10 cellular contexts compared by ENCODE assay signal in the genomic region with DNA sequence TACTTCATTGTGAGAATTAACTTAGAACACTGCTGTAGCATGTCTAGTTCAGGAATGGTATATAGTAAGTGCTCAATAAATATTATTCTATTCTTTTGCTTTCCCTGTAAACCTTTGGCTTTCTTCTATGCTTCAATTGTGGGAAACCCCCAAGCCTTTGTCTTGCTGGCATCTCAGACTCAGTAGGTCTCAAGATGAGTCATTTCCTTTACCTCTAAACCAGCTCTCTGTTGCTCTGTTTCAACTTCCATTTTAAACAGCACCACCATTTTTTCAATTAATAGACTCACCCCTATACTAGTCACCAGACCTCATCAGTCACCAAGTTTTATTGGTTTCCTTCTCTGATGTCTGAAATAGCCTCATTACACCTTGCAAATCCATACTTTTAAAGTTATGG. TPM values are rescaled to one million over a fixed set of nuclear protein-coding genes. Genes with fewer than 3 reads are reported as not detected.
DNase-seq lines count a peak whose midpoint lies in the region; ATAC-seq, FAIRE-seq and TF ChIP-seq lines count a peak whose summit lies in the region.
"Had no signal": no experiment of that assay in that cellular context is flagged by ENCODE, and none has a peak within 500 bp of the region (broad histone marks: within the 10 kb centered on the region; RNA-seq: fewer than 3 reads in every experiment).

No MANE protein-coding gene starts in this region.

- DNase-seq in bronchial epithelial cell (ENCODE audit: low read depth) (peak; percentile 77), NCI-H2107 treated with DMSO at 0.1 percent for 48 hours (lab: John Stamatoyannopoulos, UW; ENCODE audit: unreplicated experiment) (no peak), NCI-H526 treated with DMSO at 0.1 percent for 48 hours (lab: John Stamatoyannopoulos, UW) (no peak), NAMALWA (ENCODE audit: low spot score) (no peak), NCI-H2029 treated with DMSO at 0.1 percent for 48 hours (lab: John Stamatoyannopoulos, UW) (no peak)
- DNase-seq: NCI-H1930 had no signal

- no peak overlapping the region for H3K4me3 ChIP-seq in bronchial epithelial cell (ENCODE audit: low read depth, low read length)

- no peaks in the 10 kb centered on the region for H3K27me3 ChIP-seq in bronchial epithelial cell (ENCODE audit: control insufficient read depth, insufficient read depth, low read length)

- peak; percentile 99 for ATAC-seq in GM18508 (IDR thresholded peaks at IDR 0.05; ENCODE audit: insufficient read depth, unreplicated experiment)
- ATAC-seq in GM21447 (IDR thresholded peaks at IDR 0.05; ENCODE audit: unreplicated experiment), result peak; percentile 100
- ATAC-seq in HG03432 (IDR thresholded peaks at IDR 0.05; ENCODE audit: unreplicated experiment), result peak; percentile 99
- ATAC-seq: esophagus mucosa had no signal

- no peaks in the 10 kb centered on the region for H3K36me3 ChIP-seq in bronchial epithelial cell (ENCODE audit: control insufficient read depth, insufficient read depth, low read length)

- no peak for FAIRE-seq in bronchial epithelial cell (lab: Jason Lieb, UNC)

- no peak for TF ChIP-seq CTCF in bronchial epithelial cell (IDR thresholded peaks at IDR 0.05; ENCODE audit: insufficient read depth, low read length, severe bottlenecking)

RNA-seq across cellular contexts. Expression of gene DMAC1, which starts 43.5 kb away (rescaled TPM):
- total RNA-seq in bronchial epithelial cell, result 10.8 and 12.8 TPM in 2 replicates
